In genomic region chr11:119983816-119984215, GRCh38 we compare ENCODE assay signal across 29 cellular contexts.
"Had no signal": no experiment of that assay in that cellular context is flagged by ENCODE, and none has a peak within 500 bp of the region (broad histone marks: within the 10 kb centered on the region; RNA-seq: fewer than 3 reads in every experiment).

No MANE protein-coding gene starts in this region.

- DNase-seq: activated B cell treated with CpG ODN at 0.5 μM for 24 hours; activated CD4-positive, alpha-beta T cell treated with anti-CD3 and anti-CD28 coated beads for 48 hours; activated CD4-positive, alpha-beta T cell treated with anti-CD3 and anti-CD28 coated beads, Interleukin-2, amount 50 U/mL, for 1 hour; activated CD4-positive, alpha-beta T cell treated with anti-CD3 and anti-CD28 coated beads, Interleukin-2, amount 50 U/mL, for 48 hours; activated CD8-positive, alpha-beta memory T cell treated with anti-CD3 and anti-CD28 coated beads for 24 hours; activated CD8-positive, alpha-beta T cell treated with anti-CD3 and anti-CD28 coated beads for 36 hours; activated gamma-delta T cell; activated naive CD4-positive, alpha-beta T cell; activated naive CD4-positive, alpha-beta T cell treated with anti-CD3 and anti-CD28 coated beads, Interleukin-2, amount 10 ng/mL, durations not matched to agents 7 days and 5 days; activated naive CD8-positive, alpha-beta T cell treated with anti-CD3 and anti-CD28 coated beads, Interleukin-2, amount 10 ng/mL, durations not matched to agents 7 days and 5 days; activated T-cell treated with anti-CD3 and anti-CD28 coated beads, Interleukin-2, amount 50 U/mL, for 4 hours; central memory CD4-positive, alpha-beta T cell; cerebellar nuclear complex; effector CD4-positive, alpha-beta T cell; effector memory CD8-positive, alpha-beta T cell; erythroblast; foreskin keratinocyte; gastrocnemius medialis; glutamatergic neuron; heart left ventricle; T-helper 17 cell; T1000; WERI-Rb-1 had no signal

- H3K4me3 ChIP-seq: breast epithelium, cardiac muscle cell, coronary artery, esophagus muscularis mucosa, gastrocnemius medialis, heart left ventricle had no signal

- H3K27ac ChIP-seq: breast epithelium, cardiac muscle cell, coronary artery, esophagus muscularis mucosa, foreskin keratinocyte, gastrocnemius medialis, heart left ventricle, WERI-Rb-1 had no signal

- H3K27me3 ChIP-seq: cardiac muscle cell, gastrocnemius medialis had no signal

- ATAC-seq: activated CD4-positive, CD25-positive, alpha-beta regulatory T cell treated with anti-CD3 and anti-CD28 coated beads, Interleukin-2, amount 50 U/mL, for 24 hours; activated CD8-positive, alpha-beta T cell treated with anti-CD3 and anti-CD28 coated beads for 36 hours; activated naive CD4-positive, alpha-beta T cell treated with anti-CD3 and anti-CD28 coated beads, Interleukin-2, amount 50 U/mL, for 72 hours; activated T-cell treated with anti-CD3 and anti-CD28 coated beads, Interleukin-2, amount 50 U/mL, for 4 hours; effector memory CD8-positive, alpha-beta T cell; gastrocnemius medialis; heart left ventricle; T-helper 17 cell had no signal

- H3K36me3 ChIP-seq: breast epithelium, cardiac muscle cell, esophagus muscularis mucosa, gastrocnemius medialis, heart left ventricle, WERI-Rb-1 had no signal
